In the genomic region with DNA sequence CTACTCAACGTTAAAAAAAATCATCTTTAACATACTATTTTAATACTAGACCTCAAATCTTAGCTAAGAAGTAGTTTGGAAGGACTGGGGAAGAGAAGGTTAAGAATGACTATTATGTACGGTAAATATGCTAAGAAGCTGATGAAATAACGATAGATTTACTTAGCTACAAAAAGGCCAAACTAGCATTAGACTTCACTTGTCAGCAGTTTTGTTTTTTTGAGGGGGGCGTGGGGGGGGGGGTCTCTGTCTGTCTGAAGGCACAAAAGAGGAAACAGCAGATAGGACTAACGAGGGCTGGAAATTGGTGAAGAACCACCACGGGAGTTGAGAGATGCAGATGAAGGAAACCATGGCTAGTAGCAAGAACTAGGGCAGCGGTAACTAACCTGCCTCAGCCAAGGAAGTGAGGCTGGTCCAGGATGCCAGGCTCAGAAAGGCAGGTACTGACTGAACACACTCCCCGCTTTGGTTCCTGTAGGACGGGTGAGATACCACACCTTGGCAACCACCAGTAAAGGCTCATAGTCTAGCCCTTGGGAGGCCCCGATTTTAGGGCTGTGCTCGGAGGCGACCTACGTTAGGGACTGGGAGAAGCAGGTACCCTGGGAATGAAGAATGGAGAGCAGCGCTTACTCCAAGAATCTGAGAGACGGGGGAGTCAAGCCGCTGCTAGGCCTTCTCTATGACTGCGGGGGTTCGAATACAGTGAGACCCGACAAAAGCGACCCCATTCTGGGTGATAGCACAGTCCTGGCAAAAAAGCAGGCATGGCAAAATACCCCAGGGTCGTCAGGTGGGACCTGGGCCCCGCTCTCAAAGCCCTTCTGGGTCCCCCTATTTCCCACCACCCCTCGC, we compare ENCODE assay signal across 8 cellular contexts. TPM values are rescaled to one million over a fixed set of nuclear protein-coding genes. Genes with fewer than 3 reads are reported as not detected.
DNase-seq lines count a peak whose midpoint lies in the region; ATAC-seq and TF ChIP-seq lines count a peak whose summit lies in the region.

No MANE protein-coding gene starts in this region.

- peaks cover 58% of the 10 kb centered on the region for H3K4me1 Mint-ChIP-seq in activated CD4-positive, alpha-beta memory T cell treated with anti-CD3 and anti-CD28 coated beads for 36 hours (ENCODE audit: low read depth)

- intact Hi-C loops in activated CD4-positive, alpha-beta memory T cell treated with anti-CD3 and anti-CD28 coated beads for 36 hours (cut with micrococcal nuclease) = loop anchor here (1.0 to 2.0 kb wide), 9 partner anchors 11 to 211 kb away; partner anchors contain the start of genes CARMIL3, CHMP4A, IPO4 and IRF9

- DNase-seq in GM10266 (ENCODE audit: extremely low spot score) (peak; percentile 35), skeletal muscle cell (ENCODE audit: low read depth) (no peak), A172 (ENCODE audit: low spot score) (no peak), cerebellar cortex (ENCODE audit: low spot score) (no peak)
- peak; percentile 51 for DNase-seq in activated CD4-positive, alpha-beta memory T cell treated with anti-CD3 and anti-CD28 coated beads for 36 hours

- H3K36me3 Mint-ChIP-seq in activated CD4-positive, alpha-beta memory T cell treated with anti-CD3 and anti-CD28 coated beads for 36 hours = peaks cover 32% of the 10 kb centered on the region

- TF ChIP-seq CTCF in GM10266 (IDR thresholded peaks at IDR 0.05; ENCODE audit: control insufficient read depth, insufficient read depth, low read depth, missing control alignments) (no peak), gastroesophageal sphincter (IDR thresholded peaks at IDR 0.05) (no peak)

- no peaks in the 10 kb centered on the region for H3K9me3 ChIP-seq in gastroesophageal sphincter

- peak; percentile 13 for ATAC-seq in HG02884 (IDR thresholded peaks at IDR 0.05; ENCODE audit: unreplicated experiment)
- ATAC-seq in gastroesophageal sphincter = no peak
- no peak for ATAC-seq in HG03039 (IDR thresholded peaks at IDR 0.05; ENCODE audit: unreplicated experiment)

- peak overlapping the region; percentile 90 for H3K27ac Mint-ChIP-seq in activated CD4-positive, alpha-beta memory T cell treated with anti-CD3 and anti-CD28 coated beads for 36 hours

- POLR2A ChIA-PET in activated CD4-positive, alpha-beta memory T cell treated with anti-CD3 and anti-CD28 coated beads for 36 hours (lab: Charles Lee) = interaction anchor here (0.8 kb wide), 1 partner anchor 16 kb away, joined by 3 read pairs; the partner anchor contains the start of gene MDP1

- peak overlapping the region; percentile 93 for H3K4me3 Mint-ChIP-seq in activated CD4-positive, alpha-beta memory T cell treated with anti-CD3 and anti-CD28 coated beads for 36 hours

- TF ChIP-seq POLR2A in gastroesophageal sphincter (IDR thresholded peaks at IDR 0.05) = no peak

- no peaks in the 10 kb centered on the region for H3K27me3 ChIP-seq in gastroesophageal sphincter

- H3K27ac ChIP-seq in gastroesophageal sphincter = peak overlapping the region; percentile 86 to 93 (median 89)

- no peaks in the 10 kb centered on the region for H3K9me3 Mint-ChIP-seq in activated CD4-positive, alpha-beta memory T cell treated with anti-CD3 and anti-CD28 coated beads for 36 hours

- peaks cover 0 to 27% of the 10 kb centered on the region in 2 donors for H3K36me3 ChIP-seq in gastroesophageal sphincter

- H3K27me3 Mint-ChIP-seq in activated CD4-positive, alpha-beta memory T cell treated with anti-CD3 and anti-CD28 coated beads for 36 hours = no peaks in the 10 kb centered on the region

- CTCF ChIA-PET in activated CD4-positive, alpha-beta memory T cell treated with anti-CD3 and anti-CD28 coated beads for 36 hours (lab: Charles Lee) = interaction anchor here (0.6 to 1.7 kb wide), 6 partner anchors 11 to 80 kb away, joined by 3 to 7 read pairs (median 6); partner anchors contain the start of genes LTB4R, MDP1 and TINF2

- peaks cover 4 to 47% (median 23%) of the 10 kb centered on the region in 3 donors for H3K4me1 ChIP-seq in gastroesophageal sphincter

- TF ChIP-seq EP300 in gastroesophageal sphincter (IDR thresholded peaks at IDR 0.05) = no peak

- 17 to 43% methylated on average over 5 to 14 of the region's 23 CpGs for WGBS in gastroesophageal sphincter (ENCODE audit: low coverage in 1 of 2), 2 donors

- H3K4me3 ChIP-seq in gastroesophageal sphincter (peak overlapping the region; percentile 68 to 72), skeletal muscle cell (ENCODE audit: low read depth, low read length) (peak overlapping the region; percentile 90)

RNA-seq across cellular contexts. Expression of gene NEDD8, which starts 0.7 kb away (rescaled TPM):
- 100 to 1,000 TPM; 202 to 213 TPM for total RNA-seq in activated CD4-positive, alpha-beta memory T cell treated with anti-CD3 and anti-CD28 coated beads for 36 hours
- total RNA-seq in gastroesophageal sphincter = 100 to 1,000 TPM; 136 to 193 (median 168) TPM
- total RNA-seq in A172 (2014; rRNA removed; shearing (Covaris generic)) = 201 and 286 TPM in 2 replicates

RNA-seq across cellular contexts. Expression of gene GMPR2, which starts 1.2 kb away (rescaled TPM):
- 10 to 100 TPM; 56.9 to 64.6 TPM for total RNA-seq in activated CD4-positive, alpha-beta memory T cell treated with anti-CD3 and anti-CD28 coated beads for 36 hours
- total RNA-seq in gastroesophageal sphincter = 10 to 100 TPM; 46.0 to 70.5 (median 59.8) TPM
- 49.3 and 52.7 TPM in 2 replicates for total RNA-seq in A172 (2014; rRNA removed; shearing (Covaris generic))

RNA-seq across cellular contexts. Expression of gene TINF2, which starts 10.9 kb away (rescaled TPM):
- 100 to 1,000 TPM in 1 of 2 experiments, 10 to 100 TPM in 1; 94.9 to 101 TPM for total RNA-seq in activated CD4-positive, alpha-beta memory T cell treated with anti-CD3 and anti-CD28 coated beads for 36 hours
- total RNA-seq in gastroesophageal sphincter = 10 to 100 TPM; 53.2 to 72.5 (median 70.0) TPM
- 36.1 and 44.5 TPM in 2 replicates for total RNA-seq in A172 (2014; rRNA removed; shearing (Covaris generic))

RNA-seq across cellular contexts. Expression of gene MDP1, which starts 15.6 kb away (rescaled TPM):
- 10 to 100 TPM; 14.2 to 15.8 TPM for total RNA-seq in activated CD4-positive, alpha-beta memory T cell treated with anti-CD3 and anti-CD28 coated beads for 36 hours
- 10 to 100 TPM in 3 of 4 donors, 1 to 10 TPM in 1; 6.9 to 17.1 (median 11.4) TPM for total RNA-seq in gastroesophageal sphincter
- 6.4 and 20.2 TPM in 2 replicates for total RNA-seq in A172 (2014; rRNA removed; shearing (Covaris generic))

RNA-seq across cellular contexts. Expression of gene CHMP4A, which starts 18.2 kb away (rescaled TPM):
- total RNA-seq in activated CD4-positive, alpha-beta memory T cell treated with anti-CD3 and anti-CD28 coated beads for 36 hours = 10 to 100 TPM; 79.0 to 84.6 TPM
- total RNA-seq in gastroesophageal sphincter = 100 to 1,000 TPM in 2 of 4 donors, 10 to 100 TPM in 2; 93.4 to 134 (median 106) TPM
- total RNA-seq in A172 (2014; rRNA removed; shearing (Covaris generic)) = 19.8 and 38.1 TPM in 2 replicates

Comparison
In these comparisons a context has a peak if more than half of its experiments do, and no peak if none do; other contexts are left out.
1. DNase-seq: peak in GM10266 (single experiment) and activated CD4-positive, alpha-beta memory T cell treated with anti-CD3 and anti-CD28 coated beads for 36 hours (single experiment); none in skeletal muscle cell (single experiment), A172 (single experiment) and cerebellar cortex (single experiment).